Comparison of ENCODE assay signal across 7 cellular contexts in genomic region chr1:120723715-120724402, GRCh38. TPM values are rescaled to one million over a fixed set of nuclear protein-coding genes. Genes with fewer than 3 reads are reported as not detected.
DNase-seq lines count a peak whose midpoint lies in the region; ATAC-seq lines count a peak whose summit lies in the region.
"Not testable (repeated sequence)": the region's sequence is repeated elsewhere in the genome, so short reads cannot be mapped to it uniquely, and the experiment has no call there.

TSS of gene NBPF26 (plus strand) at chr1:120723945.

- not testable (repeated sequence) for H3K27me3 Mint-ChIP-seq in naive thymus-derived CD8-positive, alpha-beta T cell

- H3K27ac Mint-ChIP-seq in naive thymus-derived CD8-positive, alpha-beta T cell, result peak within 1 kb of the TSS in 5 of 10 donors; percentile 55 to 84 (median 72)

- H3K4me3 Mint-ChIP-seq in naive thymus-derived CD8-positive, alpha-beta T cell, result peak within 1 kb of the TSS in 8 of 10 donors; percentile 57 to 82 (median 73)

- POLR2A ChIA-PET in naive thymus-derived CD8-positive, alpha-beta T cell (lab: Charles Lee), result not testable (repeated sequence)

- not testable (repeated sequence) for H3K36me3 Mint-ChIP-seq in naive thymus-derived CD8-positive, alpha-beta T cell

- not testable (repeated sequence) for H3K9me3 Mint-ChIP-seq in naive thymus-derived CD8-positive, alpha-beta T cell

- peak; percentile 27 for DNase-seq in NCI-H69 (lab: John Stamatoyannopoulos, UW)
- peak; percentile 59 to 77 for DNase-seq in activated CD4-positive, alpha-beta T cell treated with anti-CD3 and anti-CD28 coated beads for 4 hours
- peak; percentile 65 for DNase-seq in amniotic epithelial cell (ENCODE audit: low read depth)
- peak; percentile 34 for DNase-seq in globus pallidus (ENCODE audit: low spot score)
- peak; percentile 60 to 90 (median 76) for DNase-seq in naive thymus-derived CD8-positive, alpha-beta T cell
- DNase-seq in stimulated activated CD4-positive, alpha-beta T cell treated with anti-CD3 and anti-CD28 coated beads, Interleukin-4, amount 100 ng/mL, for 48 hours (ENCODE audit: low read depth in 2 of 2), result peak; percentile 42 to 75

- H3K4me1 Mint-ChIP-seq in naive thymus-derived CD8-positive, alpha-beta T cell, result not testable (repeated sequence)

- peak; percentile 56 for ATAC-seq in GM19463 (IDR thresholded peaks at IDR 0.05; ENCODE audit: unreplicated experiment)
- peak; percentile 91 to 94 for ATAC-seq in naive thymus-derived CD8-positive, alpha-beta T cell

RNA-seq across cellular contexts. Expression of gene NBPF26, which starts in this region (rescaled TPM):
- total RNA-seq in naive thymus-derived CD8-positive, alpha-beta T cell, result 10 to 100 TPM; 57.0 to 59.6 TPM
- 1 to 10 TPM; 2.2 to 6.1 (median 4.3) TPM for polyA plus RNA-seq in naive thymus-derived CD8-positive, alpha-beta T cell

Comparison
In these comparisons a context has a peak if more than half of its experiments do, and no peak if none do; other contexts are left out.
1. Peak in every context shown above with its lines: DNase-seq and ATAC-seq.